4 cellular contexts compared by ENCODE assay signal in the genomic region with DNA sequence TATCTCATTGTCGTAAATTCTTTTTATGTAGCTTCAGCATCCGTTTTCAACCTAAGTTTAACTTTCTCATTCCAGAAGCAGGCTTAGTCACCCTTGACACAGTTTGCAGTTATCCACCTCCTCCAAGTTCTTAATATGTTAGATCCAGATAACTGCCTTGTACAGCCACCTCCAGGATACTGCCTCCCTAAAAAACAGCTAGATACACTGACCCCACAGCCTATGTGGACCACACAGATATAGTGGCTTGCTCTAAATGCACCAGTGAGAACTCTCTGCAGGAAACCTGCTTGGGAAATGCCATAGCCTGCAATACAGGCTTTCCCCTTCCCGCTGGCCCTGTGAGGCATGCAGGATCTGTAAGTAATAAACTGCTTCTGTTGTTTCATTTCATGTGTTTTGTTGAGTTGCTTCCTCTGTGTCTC.
A peak's percentile ranks its signal among the peaks of the same experiment; 100 is the strongest.
TF ChIP-seq lines count a peak whose summit lies in the region.

No MANE protein-coding gene starts in this region.

TF ChIP-seq in SK-N-SH, 30 proteins besides CTCF, POLR2A, EP300 and RAD21:
- TF ChIP-seq, protein P1, sequence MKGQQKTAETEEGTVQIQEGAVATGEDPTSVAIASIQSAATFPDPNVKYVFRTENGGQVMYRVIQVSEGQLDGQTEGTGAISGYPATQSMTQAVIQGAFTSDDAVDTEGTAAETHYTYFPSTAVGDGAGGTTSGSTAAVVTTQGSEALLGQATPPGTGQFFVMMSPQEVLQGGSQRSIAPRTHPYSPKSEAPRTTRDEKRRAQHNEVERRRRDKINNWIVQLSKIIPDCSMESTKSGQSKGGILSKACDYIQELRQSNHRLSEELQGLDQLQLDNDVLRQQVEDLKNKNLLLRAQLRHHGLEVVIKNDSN (IDR thresholded peaks at IDR 0.05; ENCODE audit: borderline replicate concordance, low read depth), result no peak
- no peak for TF ChIP-seq RXRA (IDR thresholded peaks at IDR 0.05; ENCODE audit: borderline replicate concordance, low read depth)
- TF ChIP-seq, protein P2, sequence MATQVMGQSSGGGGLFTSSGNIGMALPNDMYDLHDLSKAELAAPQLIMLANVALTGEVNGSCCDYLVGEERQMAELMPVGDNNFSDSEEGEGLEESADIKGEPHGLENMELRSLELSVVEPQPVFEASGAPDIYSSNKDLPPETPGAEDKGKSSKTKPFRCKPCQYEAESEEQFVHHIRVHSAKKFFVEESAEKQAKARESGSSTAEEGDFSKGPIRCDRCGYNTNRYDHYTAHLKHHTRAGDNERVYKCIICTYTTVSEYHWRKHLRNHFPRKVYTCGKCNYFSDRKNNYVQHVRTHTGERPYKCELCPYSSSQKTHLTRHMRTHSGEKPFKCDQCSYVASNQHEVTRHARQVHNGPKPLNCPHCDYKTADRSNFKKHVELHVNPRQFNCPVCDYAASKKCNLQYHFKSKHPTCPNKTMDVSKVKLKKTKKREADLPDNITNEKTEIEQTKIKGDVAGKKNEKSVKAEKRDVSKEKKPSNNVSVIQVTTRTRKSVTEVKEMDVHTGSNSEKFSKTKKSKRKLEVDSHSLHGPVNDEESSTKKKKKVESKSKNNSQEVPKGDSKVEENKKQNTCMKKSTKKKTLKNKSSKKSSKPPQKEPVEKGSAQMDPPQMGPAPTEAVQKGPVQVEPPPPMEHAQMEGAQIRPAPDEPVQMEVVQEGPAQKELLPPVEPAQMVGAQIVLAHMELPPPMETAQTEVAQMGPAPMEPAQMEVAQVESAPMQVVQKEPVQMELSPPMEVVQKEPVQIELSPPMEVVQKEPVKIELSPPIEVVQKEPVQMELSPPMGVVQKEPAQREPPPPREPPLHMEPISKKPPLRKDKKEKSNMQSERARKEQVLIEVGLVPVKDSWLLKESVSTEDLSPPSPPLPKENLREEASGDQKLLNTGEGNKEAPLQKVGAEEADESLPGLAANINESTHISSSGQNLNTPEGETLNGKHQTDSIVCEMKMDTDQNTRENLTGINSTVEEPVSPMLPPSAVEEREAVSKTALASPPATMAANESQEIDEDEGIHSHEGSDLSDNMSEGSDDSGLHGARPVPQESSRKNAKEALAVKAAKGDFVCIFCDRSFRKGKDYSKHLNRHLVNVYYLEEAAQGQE (IDR thresholded peaks at IDR 0.05; ENCODE audit: low read depth, low read length), result no peak
- TF ChIP-seq RFX5 (IDR thresholded peaks at IDR 0.05; ENCODE audit: low read length), result no peak
- TF ChIP-seq POLR2AphosphoS5 (IDR thresholded peaks at IDR 0.05; ENCODE audit: low read depth, low read length), result no peak

TF ChIP-seq in SK-N-SH treated with all-trans-retinoic acid at 6 μM for 48 hours, 23 proteins besides CTCF, POLR2A, EP300 and RAD21 (continues in another document):
- TF ChIP-seq, protein P3, sequence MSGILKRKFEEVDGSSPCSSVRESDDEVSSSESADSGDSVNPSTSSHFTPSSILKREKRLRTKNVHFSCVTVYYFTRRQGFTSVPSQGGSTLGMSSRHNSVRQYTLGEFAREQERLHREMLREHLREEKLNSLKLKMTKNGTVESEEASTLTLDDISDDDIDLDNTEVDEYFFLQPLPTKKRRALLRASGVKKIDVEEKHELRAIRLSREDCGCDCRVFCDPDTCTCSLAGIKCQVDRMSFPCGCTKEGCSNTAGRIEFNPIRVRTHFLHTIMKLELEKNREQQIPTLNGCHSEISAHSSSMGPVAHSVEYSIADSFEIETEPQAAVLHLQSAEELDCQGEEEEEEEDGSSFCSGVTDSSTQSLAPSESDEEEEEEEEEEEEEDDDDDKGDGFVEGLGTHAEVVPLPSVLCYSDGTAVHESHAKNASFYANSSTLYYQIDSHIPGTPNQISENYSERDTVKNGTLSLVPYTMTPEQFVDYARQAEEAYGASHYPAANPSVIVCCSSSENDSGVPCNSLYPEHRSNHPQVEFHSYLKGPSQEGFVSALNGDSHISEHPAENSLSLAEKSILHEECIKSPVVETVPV (CRISPR knock-in tag; IDR thresholded peaks at IDR 0.05), result no peak
- TF ChIP-seq, protein P4, sequence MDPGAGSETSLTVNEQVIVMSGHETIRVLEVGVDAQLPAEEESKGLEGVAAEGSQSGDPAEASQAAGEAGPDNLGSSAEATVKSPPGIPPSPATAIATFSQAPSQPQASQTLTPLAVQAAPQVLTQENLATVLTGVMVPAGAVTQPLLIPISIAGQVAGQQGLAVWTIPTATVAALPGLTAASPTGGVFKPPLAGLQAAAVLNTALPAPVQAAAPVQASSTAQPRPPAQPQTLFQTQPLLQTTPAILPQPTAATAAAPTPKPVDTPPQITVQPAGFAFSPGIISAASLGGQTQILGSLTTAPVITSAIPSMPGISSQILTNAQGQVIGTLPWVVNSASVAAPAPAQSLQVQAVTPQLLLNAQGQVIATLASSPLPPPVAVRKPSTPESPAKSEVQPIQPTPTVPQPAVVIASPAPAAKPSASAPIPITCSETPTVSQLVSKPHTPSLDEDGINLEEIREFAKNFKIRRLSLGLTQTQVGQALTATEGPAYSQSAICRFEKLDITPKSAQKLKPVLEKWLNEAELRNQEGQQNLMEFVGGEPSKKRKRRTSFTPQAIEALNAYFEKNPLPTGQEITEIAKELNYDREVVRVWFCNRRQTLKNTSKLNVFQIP (CRISPR knock-in tag; IDR thresholded peaks at IDR 0.05; ENCODE audit: borderline replicate concordance, low read depth), result no peak
- TF ChIP-seq ZFP30 (CRISPR knock-in tag; IDR thresholded peaks at IDR 0.05) (no peak), TCF4 (CRISPR knock-in tag; IDR thresholded peaks at IDR 0.05; ENCODE audit: borderline replicate concordance) (no peak), RARB (CRISPR knock-in tag; IDR thresholded peaks at IDR 0.05) (no peak), SNAI2 (CRISPR knock-in tag; IDR thresholded peaks at IDR 0.05) (no peak), ESRRG (CRISPR knock-in tag; IDR thresholded peaks at IDR 0.05) (no peak), GLIS3 (CRISPR knock-in tag; IDR thresholded peaks at IDR 0.05) (no peak), ZC3H10 (CRISPR knock-in tag; IDR thresholded peaks at IDR 0.05) (no peak)
- TF ChIP-seq, protein P5, sequence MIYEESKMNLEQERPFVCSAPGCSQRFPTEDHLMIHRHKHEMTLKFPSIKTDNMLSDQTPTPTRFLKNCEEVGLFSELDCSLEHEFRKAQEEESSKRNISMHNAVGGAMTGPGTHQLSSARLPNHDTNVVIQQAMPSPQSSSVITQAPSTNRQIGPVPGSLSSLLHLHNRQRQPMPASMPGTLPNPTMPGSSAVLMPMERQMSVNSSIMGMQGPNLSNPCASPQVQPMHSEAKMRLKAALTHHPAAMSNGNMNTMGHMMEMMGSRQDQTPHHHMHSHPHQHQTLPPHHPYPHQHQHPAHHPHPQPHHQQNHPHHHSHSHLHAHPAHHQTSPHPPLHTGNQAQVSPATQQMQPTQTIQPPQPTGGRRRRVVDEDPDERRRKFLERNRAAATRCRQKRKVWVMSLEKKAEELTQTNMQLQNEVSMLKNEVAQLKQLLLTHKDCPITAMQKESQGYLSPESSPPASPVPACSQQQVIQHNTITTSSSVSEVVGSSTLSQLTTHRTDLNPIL (CRISPR knock-in tag; IDR thresholded peaks at IDR 0.05; ENCODE audit: low read depth), result no peak

TF ChIP-seq in IMR-90, 13 proteins besides CTCF, POLR2A, EP300 and RAD21:
- TF ChIP-seq MAFK (IDR thresholded peaks at IDR 0.05; ENCODE audit: low read depth, low read length) (no peak), BHLHE40 (IDR thresholded peaks at IDR 0.05; ENCODE audit: low read depth, low read length) (no peak), MAZ (IDR thresholded peaks at IDR 0.05; ENCODE audit: borderline replicate concordance, low read depth, low read length) (no peak), NFE2L2 (IDR thresholded peaks at IDR 0.05; ENCODE audit: low read depth, low read length) (no peak), RFX5 (IDR thresholded peaks at IDR 0.05; ENCODE audit: low read depth, low read length) (no peak), SMC3 (IDR thresholded peaks at IDR 0.05; ENCODE audit: low read depth, low read length) (no peak), CHD1 (IDR thresholded peaks at IDR 0.05; ENCODE audit: low read depth, low read length) (no peak), CEBPB (IDR thresholded peaks at IDR 0.05; ENCODE audit: low read depth, low read length) (no peak), MXI1 (IDR thresholded peaks at IDR 0.05; ENCODE audit: borderline replicate concordance, low read depth, low read length) (no peak), FOS (IDR thresholded peaks at IDR 0.05; ENCODE audit: low read depth, low read length) (no peak), RCOR1 (IDR thresholded peaks at IDR 0.05; ENCODE audit: insufficient replicate concordance, low read length) (no peak)
- TF ChIP-seq, protein P6, sequence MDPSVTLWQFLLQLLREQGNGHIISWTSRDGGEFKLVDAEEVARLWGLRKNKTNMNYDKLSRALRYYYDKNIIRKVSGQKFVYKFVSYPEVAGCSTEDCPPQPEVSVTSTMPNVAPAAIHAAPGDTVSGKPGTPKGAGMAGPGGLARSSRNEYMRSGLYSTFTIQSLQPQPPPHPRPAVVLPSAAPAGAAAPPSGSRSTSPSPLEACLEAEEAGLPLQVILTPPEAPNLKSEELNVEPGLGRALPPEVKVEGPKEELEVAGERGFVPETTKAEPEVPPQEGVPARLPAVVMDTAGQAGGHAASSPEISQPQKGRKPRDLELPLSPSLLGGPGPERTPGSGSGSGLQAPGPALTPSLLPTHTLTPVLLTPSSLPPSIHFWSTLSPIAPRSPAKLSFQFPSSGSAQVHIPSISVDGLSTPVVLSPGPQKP (IDR thresholded peaks at IDR 0.05; ENCODE audit: borderline replicate concordance, low read depth, low read length), result no peak
- TF ChIP-seq, protein P7, sequence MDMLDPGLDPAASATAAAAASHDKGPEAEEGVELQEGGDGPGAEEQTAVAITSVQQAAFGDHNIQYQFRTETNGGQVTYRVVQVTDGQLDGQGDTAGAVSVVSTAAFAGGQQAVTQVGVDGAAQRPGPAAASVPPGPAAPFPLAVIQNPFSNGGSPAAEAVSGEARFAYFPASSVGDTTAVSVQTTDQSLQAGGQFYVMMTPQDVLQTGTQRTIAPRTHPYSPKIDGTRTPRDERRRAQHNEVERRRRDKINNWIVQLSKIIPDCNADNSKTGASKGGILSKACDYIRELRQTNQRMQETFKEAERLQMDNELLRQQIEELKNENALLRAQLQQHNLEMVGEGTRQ (IDR thresholded peaks at IDR 0.05; ENCODE audit: low read depth, low read length), result no peak

TF ChIP-seq in endothelial cell of umbilical vein, 7 proteins besides CTCF, POLR2A, EP300 and RAD21:
- TF ChIP-seq FOS (IDR thresholded peaks at IDR 0.05; ENCODE audit: borderline replicate concordance, insufficient read depth, low read length), result no peak
- no peak for TF ChIP-seq JUN (IDR thresholded peaks at IDR 0.05; ENCODE audit: borderline replicate concordance, insufficient read depth, insufficient read length, low read depth)
- peak; percentile 66 for TF ChIP-seq GATA2 (IDR thresholded peaks at IDR 0.05; ENCODE audit: insufficient read depth, insufficient read length, low read depth, low read length)
TF ChIP-seq in endothelial cell of umbilical vein: peak in this region for 1.
